ENCODE assay signal across 10 cellular contexts in genomic region chr4:136863756-136864155, GRCh38.
A peak's percentile ranks its signal among the peaks of the same experiment; 100 is the strongest.
DNase-seq lines count a peak whose midpoint lies in the region; ATAC-seq, FAIRE-seq and TF ChIP-seq lines count a peak whose summit lies in the region.
"Had no signal": no experiment of that assay in that cellular context is flagged by ENCODE, and none has a peak within 500 bp of the region (broad histone marks: within the 10 kb centered on the region; RNA-seq: fewer than 3 reads in every experiment).

No MANE protein-coding gene starts in this region.

- DNase-seq in Right ventricle myocardium superior = no peak
- no peak for DNase-seq in left ventricle myocardium superior
- DNase-seq in WERI-Rb-1 = peak; percentile 19
- peak; percentile 30 for DNase-seq in iPS DF 4.7 (ENCODE audit: extremely low read depth, low spot score)
- no peak for DNase-seq in GM12892 (ENCODE audit: insufficient read length)
- DNase-seq in COLO668 (lab: John Stamatoyannopoulos, UW; ENCODE audit: unreplicated experiment) = no peak
- DNase-seq in GOT3 (lab: John Stamatoyannopoulos, UW) = no peak
- DNase-seq: activated B cell treated with CpG ODN at 0.5 μM for 24 hours had no signal

- no peaks in the 10 kb centered on the region for H3K9me3 ChIP-seq in WERI-Rb-1 (ENCODE audit: severe bottlenecking)

- TF ChIP-seq POLR2A in GM12892 (IDR thresholded peaks at IDR 0.05; ENCODE audit: low read depth, low read length) = no peak

- TF ChIP-seq CTCF in WERI-Rb-1 (IDR thresholded peaks at IDR 0.05; ENCODE audit: low read depth, low read length) = no peak

- no peaks in the 10 kb centered on the region for H3K36me3 ChIP-seq in WERI-Rb-1

- no peaks in the 10 kb centered on the region for H3K27me3 ChIP-seq in WERI-Rb-1 (ENCODE audit: insufficient read depth, low read depth, severe bottlenecking)

- intact Hi-C loops in Right ventricle myocardium superior (cut with DNase I) (no loop called here), left ventricle myocardium superior (cut with micrococcal nuclease) (no loop called here)

- H3K27ac ChIP-seq in WERI-Rb-1 = peak overlapping the region; percentile 62
- H3K27ac ChIP-seq: skin epidermis had no signal

- no peak overlapping the region for H3K4me3 ChIP-seq in WERI-Rb-1 (ENCODE audit: low read depth, low read length)
- H3K4me3 ChIP-seq: skin epidermis had no signal

- no peak for FAIRE-seq in GM12892 (lab: Jason Lieb, UNC)

- ATAC-seq in Right ventricle myocardium superior (ENCODE audit: poor library complexity) (peak; percentile 36), left ventricle myocardium superior (no peak), GM21737 (IDR thresholded peaks at IDR 0.05; ENCODE audit: unreplicated experiment) (no peak)

Comparison
In these comparisons a context has a peak if more than half of its experiments do, and no peak if none do; other contexts are left out.
1. DNase-seq: peak in WERI-Rb-1 (single experiment) and iPS DF 4.7 (single experiment); none in Right ventricle myocardium superior (single experiment), left ventricle myocardium superior (single experiment), GM12892 (single experiment), COLO668 (single experiment) and GOT3 (single experiment).